Comparison of ENCODE assay signal across 8 cellular contexts in the genomic region with DNA sequence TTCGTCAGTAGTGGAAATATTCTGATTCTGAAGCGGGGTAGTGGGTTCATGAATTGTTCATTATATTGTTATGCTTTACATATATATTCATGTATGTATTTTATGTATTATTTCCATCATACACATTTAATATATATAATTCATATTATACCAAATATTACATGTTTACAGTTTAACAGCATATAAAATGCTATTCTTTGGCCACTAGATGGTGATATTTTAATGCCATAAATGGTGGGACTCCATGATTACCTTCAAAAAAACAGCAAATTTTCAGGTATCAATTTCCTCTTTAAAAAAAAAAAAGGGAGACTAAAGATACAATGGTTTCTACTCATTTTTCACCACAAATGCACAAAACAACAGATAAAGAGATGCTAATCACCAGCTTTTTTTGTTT. TPM values are rescaled to one million over a fixed set of nuclear protein-coding genes. Genes with fewer than 3 reads are reported as not detected.
DNase-seq lines count a peak whose midpoint lies in the region; ATAC-seq, FAIRE-seq and TF ChIP-seq lines count a peak whose summit lies in the region.

No MANE protein-coding gene starts in this region.

- no peak for DNase-seq in GM12891 (ENCODE audit: insufficient read length, low spot score)
- DNase-seq in PC-3 = peak; percentile 40
- no peak for DNase-seq in foreskin keratinocyte
- DNase-seq in GDM1 (lab: John Stamatoyannopoulos, UW) = no peak
- no peak for DNase-seq in MG63
- DNase-seq in activated naive CD4-positive, alpha-beta T cell treated with anti-CD3 and anti-CD28 coated beads, Interleukin-2, amount 10 ng/mL, durations not matched to agents 7 days and 5 days = no peak
- no peak for DNase-seq in stimulated activated CD4-positive, alpha-beta T cell treated with anti-CD3 and anti-CD28 coated beads, Interleukin-4, amount 100 ng/mL, for 1 hour

- peaks cover 4% of the 10 kb centered on the region for H3K36me3 Mint-ChIP-seq in activated naive CD4-positive, alpha-beta T cell treated with anti-CD3 and anti-CD28 coated beads, Interleukin-2, amount 10 ng/mL, durations not matched to agents 7 days and 5 days

- H3K4me3 ChIP-seq in PC-3 (ENCODE audit: low read length) (no peak overlapping the region), MG63 (no peak overlapping the region)

- H3K4me3 Mint-ChIP-seq in activated naive CD4-positive, alpha-beta T cell treated with anti-CD3 and anti-CD28 coated beads, Interleukin-2, amount 10 ng/mL, durations not matched to agents 7 days and 5 days = no peak overlapping the region

- H2AFZ ChIP-seq in PC-3 (ENCODE audit: low read length) = no peak overlapping the region

- no peak overlapping the region for H3K9ac ChIP-seq in PC-3 (ENCODE audit: low read length)

- H3K9me3 Mint-ChIP-seq in activated naive CD4-positive, alpha-beta T cell treated with anti-CD3 and anti-CD28 coated beads, Interleukin-2, amount 10 ng/mL, durations not matched to agents 7 days and 5 days = no peaks in the 10 kb centered on the region

- no peaks in the 10 kb centered on the region for H3K9me2 ChIP-seq in PC-3 (replicated peaks; ENCODE audit: low read length)

- TF ChIP-seq CTCF in 22Rv1 (IDR thresholded peaks at IDR 0.05) (peak; percentile 72), PC-3 (conservative IDR thresholded peaks at IDR 0.05; ENCODE audit: low read depth, low read length) (peak; percentile 51), foreskin keratinocyte (conservative IDR thresholded peaks at IDR 0.05) (peak; percentile 72)

- intact Hi-C loops in PC-3 (cut with micrococcal nuclease) = loop anchor here (1.0 kb wide), 1 partner anchor 127 kb away; no protein-coding TSS in a partner anchor

- no peaks in the 10 kb centered on the region for H4K20me1 ChIP-seq in PC-3 (ENCODE audit: low read length)

- H3K27me3 ChIP-seq in PC-3 (ENCODE audit: low read length) (no peaks in the 10 kb centered on the region), foreskin keratinocyte (no peaks in the 10 kb centered on the region), MG63 (no peaks in the 10 kb centered on the region)

- H3K27ac ChIP-seq in 22Rv1 (no peak overlapping the region), PC-3 (ENCODE audit: low read length) (no peak overlapping the region), foreskin keratinocyte (no peak overlapping the region)

- CTCF ChIA-PET in PC-3 (lab: Charles Lee) = no interaction called here
- CTCF ChIA-PET in activated naive CD4-positive, alpha-beta T cell treated with anti-CD3 and anti-CD28 coated beads, Interleukin-2, amount 10 ng/mL, durations not matched to agents 7 days and 5 days (lab: Charles Lee) = interaction anchor here (0.6 to 2.2 kb wide), 10 partner anchors 11 to 1518 kb away, joined by 3 to 9 read pairs (median 4); no protein-coding TSS in a partner anchor

- H3K4me1 Mint-ChIP-seq in activated naive CD4-positive, alpha-beta T cell treated with anti-CD3 and anti-CD28 coated beads, Interleukin-2, amount 10 ng/mL, durations not matched to agents 7 days and 5 days = no peaks in the 10 kb centered on the region

- H3K79me2 ChIP-seq in PC-3 (ENCODE audit: low read length) = no peaks in the 10 kb centered on the region

- no peaks in the 10 kb centered on the region for H3F3A ChIP-seq in PC-3 (ENCODE audit: low read length, unreplicated experiment)

- POLR2A ChIA-PET in PC-3 (lab: Charles Lee; ENCODE audit: unreplicated experiment) = no interaction called here

- FAIRE-seq in GM12891 (lab: Jason Lieb, UNC) = peak; percentile 60

- no peak overlapping the region for H3K4me2 ChIP-seq in PC-3 (ENCODE audit: low read length)

- no peaks in the 10 kb centered on the region for H3K9me3 ChIP-seq in PC-3 (ENCODE audit: low read length)
- no peaks in the 10 kb centered on the region for H3K9me3 ChIP-seq in MG63

- no peak overlapping the region for H3K27ac Mint-ChIP-seq in activated naive CD4-positive, alpha-beta T cell treated with anti-CD3 and anti-CD28 coated beads, Interleukin-2, amount 10 ng/mL, durations not matched to agents 7 days and 5 days

- no peaks in the 10 kb centered on the region for H3K27me3 Mint-ChIP-seq in activated naive CD4-positive, alpha-beta T cell treated with anti-CD3 and anti-CD28 coated beads, Interleukin-2, amount 10 ng/mL, durations not matched to agents 7 days and 5 days

- H3K36me3 ChIP-seq in PC-3 (ENCODE audit: low read depth, low read length) (no peaks in the 10 kb centered on the region), MG63 (no peaks in the 10 kb centered on the region; the same call in 1 of the 2 replicates)

- H3K4me1 ChIP-seq in PC-3 (ENCODE audit: insufficient read depth, low read length) (no peaks in the 10 kb centered on the region), foreskin keratinocyte (no peaks in the 10 kb centered on the region)

- no peak for TF ChIP-seq POLR2A in GM12891 (IDR thresholded peaks at IDR 0.05; ENCODE audit: low read depth, low read length)

- BruUV-seq in PC-3 (replicated peaks; lab: Mats Ljungman, UMichigan) = no TSS peak

- ATAC-seq in PC-3 = peak; percentile 63; the same call in 1 of the 2 replicates
- peak; percentile 33 for ATAC-seq in foreskin keratinocyte

TF ChIP-seq in GM12891, 5 proteins besides CTCF, POLR2A, EP300 and RAD21:
- TF ChIP-seq TAF1 (IDR thresholded peaks at IDR 0.05; ENCODE audit: low read depth, low read length) (no peak), POU2F2 (IDR thresholded peaks at IDR 0.05; ENCODE audit: low read depth, low read length) (no peak), SPI1 (IDR thresholded peaks at IDR 0.05; ENCODE audit: low read depth, low read length) (no peak), PAX5 (IDR thresholded peaks at IDR 0.05; ENCODE audit: insufficient read depth, low read length, severe bottlenecking) (no peak)

RNA-seq across cellular contexts. Expression of a gene that starts 41.0 kb away (rescaled TPM):
- polyA plus RNA-seq in GM12891 (2012; ENCODE audit: low read depth, missing spikeins) = 0.35 TPM
- 0.69 TPM in 1 of 2 replicates, not detected in the other for total RNA-seq in PC-3 (2014; rRNA removed)
- 5.0 and 5.4 TPM in 2 replicates for total RNA-seq in foreskin keratinocyte
- 6.5 and 7.6 TPM in 2 replicates for polyA plus RNA-seq in foreskin keratinocyte
- 30.5 and 40.5 TPM in 2 replicates for total RNA-seq in MG63 (2014; rRNA removed; shearing (Covaris generic); ENCODE audit: low replicate concordance)
